23 cellular contexts compared by ENCODE assay signal in genomic region chr1:236091933-236092318, GRCh38. TPM values are rescaled to one million over a fixed set of nuclear protein-coding genes. Genes with fewer than 3 reads are reported as not detected.
DNase-seq lines count a peak whose midpoint lies in the region; ATAC-seq, FAIRE-seq and TF ChIP-seq lines count a peak whose summit lies in the region.
"Had no signal": no experiment of that assay in that cellular context is flagged by ENCODE, and none has a peak within 500 bp of the region (broad histone marks: within the 10 kb centered on the region; RNA-seq: fewer than 3 reads in every experiment).

No MANE protein-coding gene starts in this region.

- no peak overlapping the region for H3K4ac ChIP-seq in mesendoderm (ENCODE audit: low read depth, low read length)

- H3K79me2 ChIP-seq in SK-N-SH (ENCODE audit: insufficient read depth) (no peaks in the 10 kb centered on the region), smooth muscle cell (ENCODE audit: low read depth) (no peaks in the 10 kb centered on the region), mesendoderm (ENCODE audit: control insufficient read depth, insufficient read depth, low read length) (no peaks in the 10 kb centered on the region)

- no peak overlapping the region for H4K5ac ChIP-seq in mesendoderm (ENCODE audit: low read length)

- no peak overlapping the region for H3K23ac ChIP-seq in mesendoderm (ENCODE audit: low read length)

- no peak overlapping the region for H4K8ac ChIP-seq in mesendoderm (ENCODE audit: low read depth, low read length)

- no peak overlapping the region for H2AK5ac ChIP-seq in mesendoderm (ENCODE audit: low read length)

- H3K36me3 ChIP-seq in SK-N-SH (replicated peaks in 1 of 2; ENCODE audit: control insufficient read depth in 1 of 2, insufficient read depth in 2 of 2, low read length in 1 of 2) (no peaks in the 10 kb centered on the region), smooth muscle cell (ENCODE audit: low read depth) (no peaks in the 10 kb centered on the region), mesendoderm (ENCODE audit: control insufficient read depth, insufficient read depth, low read length) (no peaks in the 10 kb centered on the region)
- H3K36me3 ChIP-seq: MG63 had no signal

- no peak overlapping the region for H3K9ac ChIP-seq in SK-N-SH
- no peak overlapping the region for H3K9ac ChIP-seq in smooth muscle cell (ENCODE audit: low read depth)
- H3K9ac ChIP-seq in mesendoderm (ENCODE audit: low read length): no peak overlapping the region

- no peak overlapping the region for H3K18ac ChIP-seq in mesendoderm (ENCODE audit: low read length)

- no peak for DNase-seq in SK-N-SH
- DNase-seq in HEK293T (ENCODE audit: extremely low spot score): peak; percentile 3
- DNase-seq in fibroblast of villous mesenchyme (ENCODE audit: low read depth): peak; percentile 72
- DNase-seq in smooth muscle cell (lab: John Stamatoyannopoulos, UW; ENCODE audit: unreplicated experiment): no peak
- DNase-seq in RCC 7860 (ENCODE audit: low spot score): no peak
- no peak for DNase-seq in mesendoderm
- DNase-seq: 8988T; Calu3; CD8-positive, alpha-beta memory T cell; DMS153; GDM1; MG63; NCI-H1417 treated with DMSO at 0.1 percent for 48 hours; NCI-H187; NCI-H446; NCI-H526 treated with DMSO at 0.1 percent for 48 hours; OCI-M1; SHP77 treated with DMSO at 0.1 percent for 48 hours had no signal

- POLR2A ChIA-PET in SK-N-SH (lab: Yijun Ruan, JAX) (no interaction called here), HEK293T (lab: Yijun Ruan, JAX) (no interaction called here)

- no peak overlapping the region for H3K4me2 ChIP-seq in SK-N-SH
- no peak overlapping the region for H3K4me2 ChIP-seq in smooth muscle cell
- no peak overlapping the region for H3K4me2 ChIP-seq in mesendoderm (ENCODE audit: low read length)

- H2BK5ac ChIP-seq in mesendoderm (ENCODE audit: low read length): no peak overlapping the region

- H3K9me3 ChIP-seq in SK-N-SH (peaks cover 7% of the 10 kb centered on the region; the same call in 1 of the 2 replicates), smooth muscle cell (replicated peaks; ENCODE audit: low read depth) (no peaks in the 10 kb centered on the region)

- no peak overlapping the region for H2BK15ac ChIP-seq in mesendoderm (replicated peaks; ENCODE audit: low read depth)

- H3K9me2 ChIP-seq in SK-N-SH: no peaks in the 10 kb centered on the region

- CTCF ChIA-PET in SK-N-SH (lab: Yijun Ruan, JAX): interaction anchor here (1.3 kb wide), 1 partner anchor 13 kb away, joined by 6 read pairs; no protein-coding TSS in a partner anchor
- CTCF ChIA-PET in HEK293T (lab: Yijun Ruan, JAX): no interaction called here

- H3K27ac ChIP-seq in SK-N-SH (ENCODE audit: low read depth in 2 of 2, low read length in 1 of 2): no peak overlapping the region
- H3K27ac ChIP-seq in smooth muscle cell (ENCODE audit: low read depth): no peak overlapping the region
- no peak overlapping the region for H3K27ac ChIP-seq in mesendoderm (ENCODE audit: low read depth, low read length)
- H3K27ac ChIP-seq: C4-2B had no signal

- no peak for TF ChIP-seq EP300 in SK-N-SH (IDR thresholded peaks at IDR 0.05; ENCODE audit: borderline replicate concordance in 1 of 2, low read depth in 1 of 2, low read length in 1 of 2)

- H3K56ac ChIP-seq in mesendoderm (ENCODE audit: low read length): no peak overlapping the region

- H3K4me3 ChIP-seq in SK-N-SH (ENCODE audit: low read depth in 2 of 2, low read length in 1 of 2) (no peak overlapping the region), fibroblast of villous mesenchyme (ENCODE audit: low read depth, low read length) (no peak overlapping the region), smooth muscle cell (no peak overlapping the region), mesendoderm (ENCODE audit: low read length) (no peak overlapping the region)
- H3K4me3 ChIP-seq: MG63 had no signal

- TF ChIP-seq RAD21 in SK-N-SH (IDR thresholded peaks at IDR 0.05; ENCODE audit: low read length): no peak

- FAIRE-seq in RCC 7860 (lab: Jason Lieb, UNC): no peak
- FAIRE-seq: GM18507, H1 had no signal

- ATAC-seq in SK-N-SH treated with all-trans-retinoic acid at 6 μM for 48 hours: peak; percentile 21; the same call in 1 of the 3 replicates
- ATAC-seq: HCT116 had no signal

- H3K27me3 ChIP-seq in SK-N-SH (ENCODE audit: insufficient read depth): no peaks in the 10 kb centered on the region
- no peaks in the 10 kb centered on the region for H3K27me3 ChIP-seq in smooth muscle cell (ENCODE audit: low read depth)
- no peaks in the 10 kb centered on the region for H3K27me3 ChIP-seq in mesendoderm (ENCODE audit: insufficient read depth, low read length, poor library complexity)
- H3K27me3 ChIP-seq: MG63 had no signal

- H2AFZ ChIP-seq in SK-N-SH (ENCODE audit: low read depth) (no peak overlapping the region), smooth muscle cell (ENCODE audit: low read depth) (peak overlapping the region; percentile 39)

- H3F3A ChIP-seq in SK-N-SH (replicated peaks; ENCODE audit: insufficient read depth): peaks cover 12% of the 10 kb centered on the region
- peaks cover 9% of the 10 kb centered on the region for H3F3A ChIP-seq in smooth muscle cell (ENCODE audit: low read depth)

- no peaks in the 10 kb centered on the region for H3K4me1 ChIP-seq in SK-N-SH (ENCODE audit: control insufficient read depth in 1 of 2, insufficient read depth in 2 of 2, low read depth in 1 of 2, low read length in 1 of 2)
- no peaks in the 10 kb centered on the region for H3K4me1 ChIP-seq in smooth muscle cell (ENCODE audit: low read depth)
- no peaks in the 10 kb centered on the region for H3K4me1 ChIP-seq in mesendoderm (ENCODE audit: control insufficient read depth, low read depth, low read length)

- no peak overlapping the region for H2BK120ac ChIP-seq in mesendoderm (ENCODE audit: low read depth, low read length)

- H4K20me1 ChIP-seq in SK-N-SH (ENCODE audit: insufficient read depth) (no peaks in the 10 kb centered on the region), smooth muscle cell (ENCODE audit: low read depth) (no peaks in the 10 kb centered on the region)

- WGBS in SK-N-SH (ENCODE audit: low lambda C conversion rate): 62% methylated on average over 5 of the region's 5 CpGs
- 31% methylated on average over 5 of the region's 5 CpGs for whole genome bisulfite sequencing in smooth muscle cell (ENCODE audit: low lambda C conversion rate)
- no CpG with 5 or more reads among the region's 5 CpGs for WGBS in mesendoderm (ENCODE audit: extremely low coverage, insufficient coverage, low lambda C conversion rate)

- no peak for TF ChIP-seq CTCF in SK-N-SH (IDR thresholded peaks at IDR 0.05)
- TF ChIP-seq CTCF in fibroblast of villous mesenchyme (IDR thresholded peaks at IDR 0.05; ENCODE audit: insufficient read depth, low read depth, low read length): no peak
- no peak for TF ChIP-seq CTCF in smooth muscle cell (IDR thresholded peaks at IDR 0.05; ENCODE audit: borderline replicate concordance, insufficient read depth, poor library complexity, severe bottlenecking)

- H3K79me1 ChIP-seq in mesendoderm (ENCODE audit: low read length): no peaks in the 10 kb centered on the region

TF ChIP-seq in SK-N-SH treated with all-trans-retinoic acid at 6 μM for 48 hours, 23 proteins besides CTCF, POLR2A, EP300 and RAD21 (continues in another document):
- no peak for TF ChIP-seq GLIS3 (CRISPR knock-in tag; IDR thresholded peaks at IDR 0.05)

TF ChIP-seq in SK-N-SH, 30 proteins besides CTCF, POLR2A, EP300 and RAD21 (continues in another document):
- TF ChIP-seq POLR2AphosphoS5 (IDR thresholded peaks at IDR 0.05; ENCODE audit: low read depth, low read length) (no peak), TCF12 (IDR thresholded peaks at IDR 0.05) (no peak), NRF1 (IDR thresholded peaks at IDR 0.05; ENCODE audit: low read depth, low read length) (no peak), ELF1 (IDR thresholded peaks at IDR 0.05) (no peak), RFX5 (IDR thresholded peaks at IDR 0.05; ENCODE audit: low read length) (no peak)
- TF ChIP-seq, protein P1, sequence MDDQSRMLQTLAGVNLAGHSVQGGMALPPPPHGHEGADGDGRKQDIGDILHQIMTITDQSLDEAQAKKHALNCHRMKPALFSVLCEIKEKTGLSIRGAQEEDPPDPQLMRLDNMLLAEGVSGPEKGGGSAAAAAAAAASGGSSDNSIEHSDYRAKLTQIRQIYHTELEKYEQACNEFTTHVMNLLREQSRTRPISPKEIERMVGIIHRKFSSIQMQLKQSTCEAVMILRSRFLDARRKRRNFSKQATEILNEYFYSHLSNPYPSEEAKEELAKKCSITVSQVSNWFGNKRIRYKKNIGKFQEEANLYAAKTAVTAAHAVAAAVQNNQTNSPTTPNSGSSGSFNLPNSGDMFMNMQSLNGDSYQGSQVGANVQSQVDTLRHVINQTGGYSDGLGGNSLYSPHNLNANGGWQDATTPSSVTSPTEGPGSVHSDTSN (IDR thresholded peaks at IDR 0.05): no peak

TF ChIP-seq in HEK293T, 16 proteins besides CTCF, POLR2A, EP300 and RAD21:
- no peak for TF ChIP-seq FOXA1 (IDR thresholded peaks at IDR 0.05)
- no peak for TF ChIP-seq NFRKB (IDR thresholded peaks at IDR 0.05)
- TF ChIP-seq HDGF (IDR thresholded peaks at IDR 0.05; ENCODE audit: borderline replicate concordance): no peak
- no peak for TF ChIP-seq BHLHE40 (IDR thresholded peaks at IDR 0.05; ENCODE audit: borderline replicate concordance)
- no peak for TF ChIP-seq FOXK2 (IDR thresholded peaks at IDR 0.05)

RNA-seq across cellular contexts. Expression of gene NID1, which starts 27.0 kb away (rescaled TPM):
- polyA plus RNA-seq in SK-N-SH (2012; rRNA removed): 49.3 and 74.3 TPM in 2 replicates
- 45.2 and 58.2 TPM in 2 replicates for polyA plus RNA-seq in SK-N-SH (2012; cell fraction: cytosol; rRNA removed)
- 49.9 and 56.5 TPM in 2 replicates for polyA plus RNA-seq in SK-N-SH (2012; cell fraction: nucleus; rRNA removed)
- total RNA-seq in fibroblast of villous mesenchyme: 204 and 211 TPM in 2 replicates
- 52.9 and 62.9 TPM in 2 replicates for total RNA-seq in smooth muscle cell
- polyA plus RNA-seq in smooth muscle cell: 45.0 and 74.1 TPM in 2 replicates
- 10.6 TPM for polyA plus RNA-seq in mesendoderm (2013, experiment 1 of 2)
- polyA plus RNA-seq in mesendoderm (2013, experiment 2 of 2): 10.4 TPM
- polyA plus RNA-seq: CD8-positive, alpha-beta memory T cell had no signal

RNA-seq across cellular contexts. Expression of gene GPR137B, which starts 50.4 kb away (rescaled TPM):
- polyA plus RNA-seq in SK-N-SH (2012; rRNA removed): 4.9 and 7.0 TPM in 2 replicates
- 9.9 and 10.6 TPM in 2 replicates for polyA plus RNA-seq in SK-N-SH (2012; cell fraction: cytosol; rRNA removed)
- 2.9 and 4.0 TPM in 2 replicates for polyA plus RNA-seq in SK-N-SH (2012; cell fraction: nucleus; rRNA removed)
- 11.6 and 13.0 TPM in 2 replicates for total RNA-seq in fibroblast of villous mesenchyme
- total RNA-seq in smooth muscle cell: 17.7 and 19.8 TPM in 2 replicates
- polyA plus RNA-seq in smooth muscle cell: 14.0 and 16.2 TPM in 2 replicates
- 1.9 TPM for polyA plus RNA-seq in mesendoderm (2013, experiment 1 of 2)
- 2.0 TPM for polyA plus RNA-seq in mesendoderm (2013, experiment 2 of 2)

Comparison
In these comparisons a context has a peak if more than half of its experiments do, and no peak if none do; other contexts are left out.
1. DNase-seq: peak in HEK293T (single experiment) and fibroblast of villous mesenchyme (single experiment); none in SK-N-SH (single experiment), smooth muscle cell (single experiment), RCC 7860 (single experiment) and mesendoderm (single experiment).